ENCODE assay signal across 11 cellular contexts in the genomic region with DNA sequence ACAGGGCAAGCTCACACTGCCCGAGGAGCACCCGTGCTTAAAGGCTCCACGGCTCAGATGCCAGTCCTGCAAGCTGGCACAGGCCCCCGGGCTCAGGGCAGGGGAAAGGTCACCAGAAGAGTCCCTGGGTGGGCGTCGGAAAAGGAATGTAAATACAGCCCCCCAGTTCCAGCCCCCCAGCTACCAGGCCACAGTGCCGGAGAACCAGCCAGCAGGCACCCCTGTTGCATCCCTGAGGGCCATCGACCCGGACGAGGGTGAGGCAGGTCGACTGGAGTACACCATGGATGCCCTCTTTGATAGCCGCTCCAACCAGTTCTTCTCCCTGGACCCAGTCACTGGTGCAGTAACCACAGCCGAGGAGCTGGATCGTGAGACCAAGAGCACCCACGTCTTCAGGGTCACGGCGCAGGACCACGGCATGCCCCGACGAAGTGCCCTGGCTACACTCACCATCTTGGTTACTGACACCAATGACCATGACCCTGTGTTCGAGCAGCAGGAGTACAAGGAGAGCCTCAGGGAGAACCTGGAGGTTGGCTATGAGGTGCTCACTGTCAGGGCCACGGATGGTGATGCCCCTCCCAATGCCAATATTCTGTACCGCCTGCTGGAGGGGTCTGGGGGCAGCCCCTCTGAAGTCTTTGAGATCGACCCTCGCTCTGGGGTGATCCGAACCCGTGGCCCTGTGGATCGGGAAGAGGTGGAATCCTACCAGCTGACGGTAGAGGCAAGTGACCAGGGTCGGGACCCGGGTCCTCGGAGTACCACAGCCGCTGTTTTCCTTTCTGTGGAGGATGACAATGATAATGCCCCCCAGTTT. TPM values are rescaled to one million over a fixed set of nuclear protein-coding genes. Genes with fewer than 3 reads are reported as not detected.
DNase-seq lines count a peak whose midpoint lies in the region; ATAC-seq and TF ChIP-seq lines count a peak whose summit lies in the region.
"Had no signal": no experiment of that assay in that cellular context is flagged by ENCODE, and none has a peak within 500 bp of the region (broad histone marks: within the 10 kb centered on the region; RNA-seq: fewer than 3 reads in every experiment).

No MANE protein-coding gene starts in this region.

- H3K36me3 ChIP-seq in DND-41 (ENCODE audit: insufficient read depth, low read length) (no peaks in the 10 kb centered on the region), PC-3 (ENCODE audit: low read depth, low read length) (no peaks in the 10 kb centered on the region), esophagus squamous epithelium (peaks cover 0 to 20% (median 0%) of the 10 kb centered on the region in 3 donors)
- H3K36me3 ChIP-seq: thyroid gland had no signal

- TF ChIP-seq POLR2A in esophagus squamous epithelium (IDR thresholded peaks at IDR 0.05), result no peak

- TF ChIP-seq CTCF in DND-41 (IDR thresholded peaks at IDR 0.05; ENCODE audit: borderline replicate concordance, extremely low read depth, low read length, poor library complexity, severe bottlenecking) (no peak), PC-3 (conservative IDR thresholded peaks at IDR 0.05; ENCODE audit: low read depth, low read length) (no peak), esophagus squamous epithelium (IDR thresholded peaks at IDR 0.05) (no peak)

- no TSS peak for BruUV-seq in PC-3 (replicated peaks; lab: Mats Ljungman, UMichigan)

- H4K20me1 ChIP-seq in DND-41 (ENCODE audit: insufficient read depth, low read length), result peaks cover 13% of the 10 kb centered on the region; the same call in 1 of the 2 replicates
- H4K20me1 ChIP-seq in PC-3 (ENCODE audit: low read length), result no peaks in the 10 kb centered on the region

- POLR2A ChIA-PET in PC-3 (lab: Charles Lee; ENCODE audit: unreplicated experiment), result no interaction called here

- CTCF ChIA-PET in PC-3 (lab: Charles Lee), result no interaction called here

- intact Hi-C loops in PC-3 (cut with micrococcal nuclease), result no loop called here
- intact Hi-C loops in esophagus squamous epithelium (cut with DNase I), result loop anchor here (10.0 kb wide), 1 partner anchor 46 kb away; no protein-coding TSS in a partner anchor
- intact Hi-C loops in posterior vena cava (cut with DNase I), result loop anchor here in 1 of 2 donors (5.0 kb wide), 1 partner anchor 637 kb away; no protein-coding TSS in a partner anchor

- 84 to 92% methylated on average over 8 to 16 of the region's 33 CpGs for WGBS in esophagus squamous epithelium, 2 donors

- peaks cover 20% of the 10 kb centered on the region for H3K4me1 ChIP-seq in DND-41 (ENCODE audit: insufficient read depth, low read length)
- peaks cover 8% of the 10 kb centered on the region; the same call in 1 of the 2 replicates for H3K4me1 ChIP-seq in PC-3 (ENCODE audit: insufficient read depth, low read length)
- peaks cover 29 to 68% (median 33%) of the 10 kb centered on the region in 3 donors for H3K4me1 ChIP-seq in esophagus squamous epithelium

- peaks cover 2% of the 10 kb centered on the region for H3K27me3 ChIP-seq in DND-41 (ENCODE audit: insufficient read depth, low read length, poor library complexity)
- H3K27me3 ChIP-seq in PC-3 (ENCODE audit: low read length), result no peaks in the 10 kb centered on the region
- H3K27me3 ChIP-seq in esophagus squamous epithelium, result peaks cover 0 to 3% (median 0%) of the 10 kb centered on the region in 4 donors
- H3K27me3 ChIP-seq: thyroid gland had no signal

- H3K27ac ChIP-seq in DND-41 (ENCODE audit: low read length) (no peak overlapping the region), PC-3 (ENCODE audit: low read length) (no peak overlapping the region), esophagus squamous epithelium (peak overlapping the region in 3 of 4 donors; percentile 62 to 87 (median 86))

- H3K9me2 ChIP-seq in PC-3 (replicated peaks; ENCODE audit: low read length), result no peaks in the 10 kb centered on the region

- ATAC-seq in DND-41 (ENCODE audit: insufficient read depth, low read depth), result no peak
- no peak for ATAC-seq in PC-3
- no peak for ATAC-seq in HG02678 (IDR thresholded peaks at IDR 0.05; ENCODE audit: unreplicated experiment)
- no peak for ATAC-seq in HG03460 (IDR thresholded peaks at IDR 0.05; ENCODE audit: unreplicated experiment)
- no peak for ATAC-seq in HG03280 (IDR thresholded peaks at IDR 0.05; ENCODE audit: unreplicated experiment)

- no peak overlapping the region for H2AFZ ChIP-seq in DND-41 (ENCODE audit: low read depth, low read length)
- no peak overlapping the region for H2AFZ ChIP-seq in PC-3 (ENCODE audit: low read length)

- no peak for DNase-seq in DND-41
- no peak for DNase-seq in PC-3
- no peak for DNase-seq in esophagus squamous epithelium (lab: John Stamatoyannopoulos, UW)
- peak; percentile 78 for DNase-seq in posterior vena cava (ENCODE audit: low spot score)
- no peak for DNase-seq in AG20443 (ENCODE audit: low spot score)
- DNase-seq: activated CD4-positive, alpha-beta T cell treated with anti-CD3 and anti-CD28 coated beads for 48 hours; thyroid gland had no signal

- H3K9ac ChIP-seq in DND-41 (ENCODE audit: low read depth, low read length) (peak overlapping the region; percentile 60; the same call in 1 of the 2 replicates), PC-3 (ENCODE audit: low read length) (no peak overlapping the region)

- H3K4me3 ChIP-seq in DND-41 (ENCODE audit: low read depth in 1 of 2, low read length in 2 of 2) (peak overlapping the region in 1 of 2 experiments; percentile 62; a peak in 2 of 4 replicates), PC-3 (ENCODE audit: low read length) (peak overlapping the region; percentile 58), esophagus squamous epithelium (peak overlapping the region; percentile 62 to 85 (median 82))

- H3F3A ChIP-seq in PC-3 (ENCODE audit: low read length, unreplicated experiment), result no peaks in the 10 kb centered on the region

- H3K79me2 ChIP-seq in DND-41 (ENCODE audit: insufficient read depth, low read length) (no peaks in the 10 kb centered on the region), PC-3 (ENCODE audit: low read length) (no peaks in the 10 kb centered on the region)

- peak overlapping the region; percentile 76 for H3K4me2 ChIP-seq in DND-41 (ENCODE audit: insufficient read depth, low read length)
- H3K4me2 ChIP-seq in PC-3 (ENCODE audit: low read length), result peak overlapping the region; percentile 83

- no peaks in the 10 kb centered on the region for H3K9me3 ChIP-seq in DND-41 (ENCODE audit: insufficient read depth, low read length, severe bottlenecking)
- no peaks in the 10 kb centered on the region for H3K9me3 ChIP-seq in PC-3 (ENCODE audit: low read length)
- H3K9me3 ChIP-seq in esophagus squamous epithelium, result no peaks in the 10 kb centered on the region
- H3K9me3 ChIP-seq: thyroid gland had no signal

RNA-seq across cellular contexts. Expression of gene CELSR2, which starts 1.3 kb away (rescaled TPM):
- total RNA-seq in PC-3 (2014; rRNA removed), result 3.6 and 6.4 TPM in 2 replicates
- total RNA-seq in esophagus squamous epithelium, result 10 to 100 TPM; 23.4 to 57.2 (median 39.9) TPM
- 1 to 10 TPM; 2.8 to 3.3 TPM for total RNA-seq in posterior vena cava

RNA-seq across cellular contexts. Expression of gene PSRC1, which starts 32.3 kb away (rescaled TPM):
- 33.8 and 34.5 TPM in 2 replicates for total RNA-seq in PC-3 (2014; rRNA removed)
- total RNA-seq in esophagus squamous epithelium, result 10 to 100 TPM in 1 of 4 donors, 1 to 10 TPM in 3; 2.3 to 13.1 (median 8.7) TPM
- 1 to 10 TPM; 1.7 to 2.2 TPM for total RNA-seq in posterior vena cava

RNA-seq across cellular contexts. Expression of gene SARS1, which starts 36.9 kb away (rescaled TPM):
- total RNA-seq in PC-3 (2014; rRNA removed) (146 and 158 TPM in 2 replicates), esophagus squamous epithelium (100 to 1,000 TPM in 3 of 4 donors, 10 to 100 TPM in 1; 85.8 to 150 (median 134) TPM), posterior vena cava (100 to 1,000 TPM; 131 to 132 TPM)

RNA-seq across cellular contexts. Expression of gene MYBPHL, which starts 56.1 kb away (rescaled TPM):
- total RNA-seq in PC-3 (2014; rRNA removed), result not detected in 2 replicates
- not detected for total RNA-seq in esophagus squamous epithelium
- under 1 TPM in 1 of 2 donors, not detected in 1; 0.29 TPM for total RNA-seq in posterior vena cava
- total RNA-seq: pulmonary artery endothelial cell, thyroid gland had no signal

Comparison
In these comparisons a context has a peak if more than half of its experiments do, and no peak if none do; other contexts are left out.
1. H3K27ac ChIP-seq: peak in esophagus squamous epithelium (3 of 4); none in DND-41 (single experiment) and PC-3 (single experiment).